14 cellular contexts compared by ENCODE assay signal in the genomic region with DNA sequence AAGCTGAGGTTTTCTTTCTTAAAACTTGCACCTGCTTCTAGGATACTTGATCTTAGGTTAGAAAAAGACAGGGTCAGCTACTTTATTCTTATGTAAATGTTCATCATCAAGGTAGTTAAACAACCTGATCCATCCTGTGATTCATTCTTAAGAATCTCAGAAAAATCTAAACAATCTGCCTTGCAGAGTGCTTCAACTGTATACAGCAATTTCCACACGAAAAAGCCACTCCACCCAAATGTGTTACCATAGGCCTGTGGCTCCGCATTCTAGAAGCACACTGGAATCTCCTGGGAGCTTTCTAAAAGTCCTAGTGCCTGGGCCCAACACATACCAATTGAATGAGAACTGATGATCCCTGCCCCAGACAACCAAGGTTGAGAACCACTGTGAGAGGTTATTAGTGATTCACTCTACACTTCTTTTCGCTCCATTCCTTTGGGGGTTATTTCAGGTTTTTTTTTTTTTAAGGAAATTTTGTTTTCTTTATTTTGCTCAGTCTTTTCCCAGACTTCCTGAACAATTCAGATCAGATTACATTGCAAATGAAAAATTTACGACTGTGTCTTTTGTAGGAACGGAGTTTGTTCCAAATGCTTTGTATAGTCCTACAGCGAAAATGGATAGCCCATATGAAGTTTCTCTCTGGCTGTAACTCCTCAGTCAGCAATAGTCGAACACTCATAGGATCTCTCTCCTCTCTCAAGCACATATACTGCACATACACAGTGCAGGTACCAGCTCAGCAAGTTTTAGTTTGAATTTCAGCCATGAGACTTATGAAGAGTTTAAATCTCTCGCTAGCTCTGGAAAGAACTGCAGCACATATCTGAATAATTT. TPM values are rescaled to one million over a fixed set of nuclear protein-coding genes. Genes with fewer than 3 reads are reported as not detected.
DNase-seq lines count a peak whose midpoint lies in the region; ATAC-seq and TF ChIP-seq lines count a peak whose summit lies in the region.
"Had no signal": no experiment of that assay in that cellular context is flagged by ENCODE, and none has a peak within 500 bp of the region (broad histone marks: within the 10 kb centered on the region; RNA-seq: fewer than 3 reads in every experiment).

No MANE protein-coding gene starts in this region.

- H3K4me1 ChIP-seq in right atrium auricular region (no peaks in the 10 kb centered on the region), adipocyte (ENCODE audit: control insufficient read depth, insufficient read depth, low read length) (peaks cover 29% of the 10 kb centered on the region), iPS-20b (ENCODE audit: insufficient read depth, low read length) (peaks cover 26% of the 10 kb centered on the region)

- no peak for TF ChIP-seq CTCF in right atrium auricular region (IDR thresholded peaks at IDR 0.05)

- no peaks in the 10 kb centered on the region for H3K9me3 ChIP-seq in right atrium auricular region
- H3K9me3 ChIP-seq in adipocyte (ENCODE audit: control insufficient read depth, low read length): no peaks in the 10 kb centered on the region
- H3K9me3 ChIP-seq in iPS-20b (ENCODE audit: insufficient read depth, low read depth, low read length): no peaks in the 10 kb centered on the region
- H3K9me3 ChIP-seq: A549, ovary had no signal

- H3K27me3 ChIP-seq in right atrium auricular region (no peaks in the 10 kb centered on the region), adipocyte (replicated peaks; ENCODE audit: control insufficient read depth, insufficient read depth, low read length) (no peaks in the 10 kb centered on the region), iPS-20b (ENCODE audit: insufficient read depth, low read length) (peaks cover 46% of the 10 kb centered on the region)
- H3K27me3 ChIP-seq: ovary had no signal

- no peak for DNase-seq in Right ventricle myocardium inferior (ENCODE audit: missing footprints)
- DNase-seq in right atrium auricular region (ENCODE audit: low spot score): no peak
- peak; percentile 76 for DNase-seq in adipocyte (ENCODE audit: low read depth)
- DNase-seq in OCI-M1 (lab: John Stamatoyannopoulos, UW): no peak
- no peak for DNase-seq in occipital lobe (lab: John Stamatoyannopoulos, UW)
- DNase-seq: activated CD4-positive, alpha-beta memory T cell treated with anti-CD3 and anti-CD28 coated beads for 36 hours; activated naive CD8-positive, alpha-beta T cell treated with anti-CD3 and anti-CD28 coated beads, Interleukin-2, amount 50 U/mL, for 24 hours; hypothalamus; NCI-H1105; ovary had no signal

- H3K36me3 ChIP-seq in right atrium auricular region (no peaks in the 10 kb centered on the region), adipocyte (ENCODE audit: control insufficient read depth, insufficient read depth, low read length, severe bottlenecking) (no peaks in the 10 kb centered on the region), iPS-20b (ENCODE audit: insufficient read depth, low read depth, low read length) (no peaks in the 10 kb centered on the region)
- H3K36me3 ChIP-seq: ovary had no signal

- H3K9ac ChIP-seq in adipocyte (ENCODE audit: low read length): peak overlapping the region; percentile 75
- H3K9ac ChIP-seq in iPS-20b (ENCODE audit: low read depth, low read length): no peak overlapping the region

- intact Hi-C loops in Right ventricle myocardium inferior (cut with DNase I): no loop called here

- H3K4me3 ChIP-seq in right atrium auricular region (no peak overlapping the region), adipocyte (ENCODE audit: low read length) (peak overlapping the region; percentile 68), iPS-20b (ENCODE audit: low read length) (peak overlapping the region; percentile 11; the same call in 1 of the 2 replicates)
- H3K4me3 ChIP-seq: A549, ovary had no signal

- H3K27ac ChIP-seq in right atrium auricular region (no peak overlapping the region), iPS-20b (ENCODE audit: low read length) (no peak overlapping the region)
- H3K27ac ChIP-seq: A549, ovary had no signal

- ATAC-seq in Right ventricle myocardium inferior: peak; percentile 50
- no peak for ATAC-seq in GM21528 (IDR thresholded peaks at IDR 0.05; ENCODE audit: low FRiP score, unreplicated experiment)
- ATAC-seq in activated CD4-positive, CD25-positive, alpha-beta regulatory T cell treated with anti-CD3 and anti-CD28 coated beads, Interleukin-2, amount 50 U/mL, for 24 hours: no peak
- ATAC-seq: activated naive CD8-positive, alpha-beta T cell treated with anti-CD3 and anti-CD28 coated beads, Interleukin-2, amount 50 U/mL, for 24 hours had no signal

RNA-seq across cellular contexts. Expression of a gene that starts 16.1 kb away (rescaled TPM):
- total RNA-seq in Right ventricle myocardium inferior (205 TPM), right atrium auricular region (10 to 100 TPM in 1 of 2 donors, 1 to 10 TPM in 1; 6.2 to 89.5 TPM), occipital lobe (51.6 TPM)

Comparison
In these comparisons a context has a peak if more than half of its experiments do, and no peak if none do; other contexts are left out.
1. H3K4me3 ChIP-seq: peak in adipocyte (single experiment) and iPS-20b (single experiment); none in right atrium auricular region (0 of 2).